Comparison of ENCODE assay signal across 8 cellular contexts in genomic region chr6:17281497-17282481, GRCh38. TPM values are rescaled to one million over a fixed set of nuclear protein-coding genes. Genes with fewer than 3 reads are reported as not detected.
DNase-seq lines count a peak whose midpoint lies in the region; ATAC-seq and TF ChIP-seq lines count a peak whose summit lies in the region.

No MANE protein-coding gene starts in this region.

- no peaks in the 10 kb centered on the region for H3K9me3 Mint-ChIP-seq in Calu3 (ENCODE audit: low read depth, unreplicated experiment)

- no peak overlapping the region for H3K27ac Mint-ChIP-seq in Calu3 (ENCODE audit: unreplicated experiment)

- TF ChIP-seq CTCF in Calu3 (IDR thresholded peaks at IDR 0.05; ENCODE audit: unreplicated experiment), result no peak
- TF ChIP-seq CTCF in choroid plexus epithelial cell (conservative IDR thresholded peaks at IDR 0.05; ENCODE audit: low read depth, low read length), result no peak
- TF ChIP-seq CTCF in lower lobe of right lung (IDR thresholded peaks at IDR 0.05), result no peak

- H3K4me3 ChIP-seq in choroid plexus epithelial cell (ENCODE audit: low read depth, low read length) (peak overlapping the region; percentile 71), lower lobe of right lung (peak overlapping the region; percentile 68)

- peak overlapping the region; percentile 84 for H3K4me3 Mint-ChIP-seq in Calu3 (ENCODE audit: low read depth, unreplicated experiment)

- no peak overlapping the region for H3K27ac ChIP-seq in lower lobe of right lung

- H3K27me3 ChIP-seq in lower lobe of right lung (ENCODE audit: low read depth), result peaks cover 29% of the 10 kb centered on the region

- H3K36me3 Mint-ChIP-seq in Calu3 (ENCODE audit: insufficient read depth, unreplicated experiment), result peaks cover 11% of the 10 kb centered on the region

- H3K4me1 Mint-ChIP-seq in Calu3 (ENCODE audit: low read depth, unreplicated experiment), result peaks cover 13% of the 10 kb centered on the region

- CTCF ChIA-PET in Calu3 (lab: Charles Lee), result no interaction called here

- ATAC-seq in lower lobe of right lung (peak; percentile 40 to 52), GM18870 (IDR thresholded peaks at IDR 0.05; ENCODE audit: unreplicated experiment) (no peak), HG02763 (IDR thresholded peaks at IDR 0.05; ENCODE audit: unreplicated experiment) (no peak)

- no peaks in the 10 kb centered on the region for H3K27me3 Mint-ChIP-seq in Calu3 (ENCODE audit: unreplicated experiment)

- no TSS peak for BruUV-seq in Calu3 (replicated peaks; lab: Mats Ljungman, UMichigan)

- no peak for DNase-seq in Calu3
- peak; percentile 9 for DNase-seq in LoVo (ENCODE audit: low spot score)
- no peak for DNase-seq in choroid plexus epithelial cell (ENCODE audit: low read depth)
- no peak for DNase-seq in lower lobe of right lung
- DNase-seq in superior temporal gyrus (ENCODE audit: extremely low spot score), result peak; percentile 51
- DNase-seq in UCSD-AML1 (lab: John Stamatoyannopoulos, UW; ENCODE audit: unreplicated experiment), result no peak

- intact Hi-C loops in Calu3 (cut with micrococcal nuclease; ENCODE audit: unreplicated experiment), result loop anchor here (5.0 to 10.0 kb wide), 3 partner anchors 71 to 301 kb away; partner anchors contain the start of gene CAP2
- intact Hi-C loops in lower lobe of right lung (cut with DNase I), result no loop called here

- no peaks in the 10 kb centered on the region for H3K36me3 ChIP-seq in lower lobe of right lung

- H3K4me1 ChIP-seq in lower lobe of right lung, result peaks cover 9% of the 10 kb centered on the region

- H3K9me3 ChIP-seq in lower lobe of right lung, result no peaks in the 10 kb centered on the region

RNA-seq across cellular contexts. Expression of gene RBM24, which starts 0.6 kb away (rescaled TPM):
- total RNA-seq in Calu3 (2022), result 0.47 and 1.1 TPM in 2 replicates
- 1.2 TPM for total RNA-seq in lower lobe of right lung

Comparison
In these comparisons a context has a peak if more than half of its experiments do, and no peak if none do; other contexts are left out.
1. DNase-seq: peak in LoVo (single experiment) and superior temporal gyrus (single experiment); none in Calu3 (single experiment), choroid plexus epithelial cell (single experiment), lower lobe of right lung (single experiment) and UCSD-AML1 (single experiment).
2. ATAC-seq: peak in lower lobe of right lung (2 of 2); none in GM18870 (single experiment) and HG02763 (single experiment).